Comparison of ENCODE assay signal across 26 cellular contexts in the genomic region with DNA sequence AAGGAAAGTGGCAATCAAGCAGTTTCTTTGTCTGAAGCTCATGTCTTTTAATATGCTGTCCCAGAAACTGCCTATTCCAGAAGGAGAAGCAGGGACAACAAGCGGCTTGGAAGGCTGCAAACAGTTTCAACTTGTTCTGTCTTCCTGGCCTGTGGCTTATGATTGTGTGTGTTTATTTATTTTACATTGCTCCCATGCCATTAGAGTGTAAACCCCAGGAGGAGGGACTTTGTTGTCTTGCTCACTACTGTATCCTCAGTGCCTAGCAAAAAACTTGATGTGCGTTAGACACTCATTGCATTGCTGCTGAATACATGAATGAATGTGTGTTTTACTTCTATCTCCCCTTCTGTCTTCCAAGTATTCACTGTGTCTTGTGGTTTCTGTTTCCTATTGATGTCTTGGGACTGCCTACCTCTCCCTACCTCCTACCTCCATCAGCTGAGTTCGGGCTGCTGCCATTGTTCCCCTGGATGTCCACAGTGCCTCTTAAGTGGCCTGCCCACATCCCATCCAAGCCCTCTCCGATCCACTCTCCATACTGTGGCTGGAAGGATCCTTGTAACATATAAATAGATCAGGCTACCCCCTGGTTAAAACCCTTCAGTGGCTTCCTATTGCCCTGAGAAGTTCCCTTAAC.
"Had no signal": no experiment of that assay in that cellular context is flagged by ENCODE, and none has a peak within 500 bp of the region (broad histone marks: within the 10 kb centered on the region; RNA-seq: fewer than 3 reads in every experiment).

No MANE protein-coding gene starts in this region.

- H3K27me3 ChIP-seq: breast epithelium, pancreas, suprapubic skin, tibial nerve had no signal

- H3K4me1 ChIP-seq: prostate gland had no signal

- H3K9me3 ChIP-seq: breast epithelium, pancreas, prostate gland, suprapubic skin, tibial nerve had no signal

- H3K36me3 ChIP-seq: breast epithelium, pancreas, prostate gland, suprapubic skin, tibial nerve had no signal

- DNase-seq: activated CD4-positive, alpha-beta memory T cell treated with anti-CD3 and anti-CD28 coated beads, Interleukin-2, amount 10 ng/mL, durations not matched to agents 7 days and 5 days; activated CD4-positive, alpha-beta T cell treated with anti-CD3 and anti-CD28 coated beads for 1 hour; activated CD4-positive, alpha-beta T cell treated with anti-CD3 and anti-CD28 coated beads, Interleukin-2, amount 10 ng/mL, durations not matched to agents 7 days and 5 days; activated CD8-positive, alpha-beta memory T cell treated with anti-CD3 and anti-CD28 coated beads, Interleukin-2, amount 50 U/mL, for 48 hours; activated gamma-delta T cell treated with Interleukin-2 at 50 U/mL for 16 hours; activated naive CD4-positive, alpha-beta T cell treated with anti-CD3 and anti-CD28 coated beads, Interleukin-2, amount 50 U/mL, for 16 hours; activated T-cell treated with anti-CD3 and anti-CD28 coated beads, Interleukin-2, amount 50 U/mL, for 4 hours; amygdala; effector CD8-positive, alpha-beta T cell; hypothalamus; immature natural killer cell; left colon; mammary epithelial cell; midbrain; naive thymus-derived CD4-positive, alpha-beta T cell; stimulated activated CD4-positive, alpha-beta T cell treated with anti-CD3 and anti-CD28 coated beads, Interleukin-15, amount 100 ng/mL, for 24 hours; stimulated activated CD4-positive, alpha-beta T cell treated with anti-CD3 and anti-CD28 coated beads, Interleukin-2, amount 100 ng/mL, for 24 hours; stimulated activated naive B cell treated with anti-CD40 and anti-IgM and Interleukin-4, amounts not matched to agents 10 μg/mL and 1 μg/mL and 100 μg/mL, for 72 hours; T-helper 9 cell had no signal

- H3K4me3 ChIP-seq: breast epithelium, pancreas, prostate gland, suprapubic skin, tibial nerve had no signal

- FAIRE-seq: colon, kidney, pancreas had no signal
